Comparison of ENCODE assay signal across 9 cellular contexts in genomic region chr7:2640858-2641257, GRCh38. TPM values are rescaled to one million over a fixed set of nuclear protein-coding genes. Genes with fewer than 3 reads are reported as not detected.
DNase-seq lines count a peak whose midpoint lies in the region; ATAC-seq and TF ChIP-seq lines count a peak whose summit lies in the region.
"Had no signal": no experiment of that assay in that cellular context is flagged by ENCODE, and none has a peak within 500 bp of the region (broad histone marks: within the 10 kb centered on the region; RNA-seq: fewer than 3 reads in every experiment).

No MANE protein-coding gene starts in this region.

- H3K9ac ChIP-seq in duodenal mucosa (ENCODE audit: low read depth in 1 of 2, low read length in 2 of 2) (peak overlapping the region in 1 of 2 donors; percentile 4), muscle layer of colon (ENCODE audit: low read length) (no peak overlapping the region)

- no peak overlapping the region for H3K27ac Mint-ChIP-seq in glutamatergic neuron (ENCODE audit: unreplicated experiment)

- H3K4me3 ChIP-seq in OCI-LY7 (ENCODE audit: low read depth, low read length, poor library complexity, severe bottlenecking) (peak overlapping the region; percentile 21), duodenal mucosa (ENCODE audit: low read depth in 1 of 2, low read length in 2 of 2) (no peak overlapping the region), muscle layer of colon (ENCODE audit: low read depth in 1 of 2, low read length in 2 of 2) (peak overlapping the region in 1 of 2 donors; percentile 49), transverse colon (no peak overlapping the region)

- intact Hi-C loops in OCI-LY7 (cut with micrococcal nuclease; ENCODE audit: unreplicated experiment) (no loop called here), transverse colon (cut with DNase I; ENCODE audit: low total_unique reads) (no loop called here)

- H3K27me3 ChIP-seq in duodenal mucosa (ENCODE audit: control insufficient read depth in 1 of 2, insufficient read depth in 2 of 2, low read length in 2 of 2) (no peaks in the 10 kb centered on the region), muscle layer of colon (ENCODE audit: control insufficient read depth in 1 of 2, insufficient read depth in 2 of 2, low read length in 2 of 2) (no peaks in the 10 kb centered on the region), transverse colon (no peaks in the 10 kb centered on the region)

- peak overlapping the region; percentile 72 for H3K4me2 ChIP-seq in OCI-LY7 (ENCODE audit: low read length)

- no TSS peak for BruUV-seq in OCI-LY7 (replicated peaks; lab: Mats Ljungman, UMichigan)

- no peak for TF ChIP-seq EP300 in transverse colon (IDR thresholded peaks at IDR 0.05; ENCODE audit: low read depth)

- H3K27ac ChIP-seq in OCI-LY7 (ENCODE audit: low read depth, low read length, poor library complexity, severe bottlenecking) (peak overlapping the region; percentile 50), duodenal mucosa (ENCODE audit: low read depth, low read length) (peak overlapping the region; percentile 56), muscle layer of colon (ENCODE audit: low read depth, low read length) (peak overlapping the region; percentile 35), transverse colon (peak overlapping the region; percentile 72 to 82 (median 72))

- H3K4me1 ChIP-seq in OCI-LY7 (ENCODE audit: insufficient read depth, low read length, poor library complexity, severe bottlenecking) (peaks cover 63% of the 10 kb centered on the region), duodenal mucosa (ENCODE audit: control insufficient read depth in 1 of 2, insufficient read depth in 2 of 2, low read length in 2 of 2) (peaks cover 20 to 37% of the 10 kb centered on the region in 2 donors), muscle layer of colon (ENCODE audit: insufficient read depth, low read length) (peaks cover 43% of the 10 kb centered on the region), transverse colon (peaks cover 18 to 57% (median 38%) of the 10 kb centered on the region in 4 donors)

- peak overlapping the region; percentile 43; the same call in 1 of the 2 replicates for H2AFZ ChIP-seq in OCI-LY7 (ENCODE audit: low read length)

- DNase-seq in OCI-LY7 (ENCODE audit: low spot score) (no peak), transverse colon (no peak), GF-D8 (lab: John Stamatoyannopoulos, UW) (no peak), glutamatergic neuron (no peak), AG08395 (ENCODE audit: low spot score) (no peak)
- DNase-seq: NCI-H1930 had no signal

- no peaks in the 10 kb centered on the region for H3K9me2 ChIP-seq in OCI-LY7 (ENCODE audit: insufficient read depth, low read length)

- CTCF ChIA-PET in OCI-LY7 (lab: Charles Lee; ENCODE audit: unreplicated experiment) = no interaction called here

- TF ChIP-seq POLR2A in transverse colon (IDR thresholded peaks at IDR 0.05) = no peak

- no peaks in the 10 kb centered on the region for H3K36me3 Mint-ChIP-seq in glutamatergic neuron (ENCODE audit: unreplicated experiment)

- peaks cover 18% of the 10 kb centered on the region for H3K4me1 Mint-ChIP-seq in glutamatergic neuron (ENCODE audit: low read depth, unreplicated experiment)

- 100% methylated on average over 1 of the region's 8 CpGs; no CpG with 5 or more reads in 1 of the 2 donors for WGBS in transverse colon (ENCODE audit: low coverage in 1 of 2), 2 donors

- no peaks in the 10 kb centered on the region for H3K79me2 ChIP-seq in OCI-LY7 (ENCODE audit: insufficient read depth, low read depth, low read length)

- H3K9me3 ChIP-seq in OCI-LY7 (ENCODE audit: low read length) = no peaks in the 10 kb centered on the region
- no peaks in the 10 kb centered on the region for H3K9me3 ChIP-seq in duodenal mucosa (ENCODE audit: control insufficient read depth in 1 of 2, low read length in 2 of 2)
- H3K9me3 ChIP-seq in muscle layer of colon (ENCODE audit: low read length) = no peaks in the 10 kb centered on the region
- H3K9me3 ChIP-seq in transverse colon = no peaks in the 10 kb centered on the region

- ATAC-seq in GM19467 (IDR thresholded peaks at IDR 0.05; ENCODE audit: unreplicated experiment) = no peak

- in situ Hi-C loops in transverse colon (cut with MboI; ENCODE audit: low pct_ligation_motif_present in 1 of 4, low pct_unique_long_range_greater_than_20kb in 1 of 4, low sequenced_read_pairs in 3 of 4) = no loop called here

- H3K9me3 Mint-ChIP-seq in glutamatergic neuron (ENCODE audit: unreplicated experiment) = peaks cover 3% of the 10 kb centered on the region

- POLR2A ChIA-PET in OCI-LY7 (lab: Charles Lee) = no interaction called here

- no peak for TF ChIP-seq CTCF in OCI-LY7 (conservative IDR thresholded peaks at IDR 0.05; ENCODE audit: low read length)
- TF ChIP-seq CTCF in transverse colon (IDR thresholded peaks at IDR 0.05) = no peak
- no peak for TF ChIP-seq CTCF in glutamatergic neuron (IDR thresholded peaks at IDR 0.05; ENCODE audit: partially characterized antibody, unreplicated experiment)

- no peak overlapping the region for H3K4me3 Mint-ChIP-seq in glutamatergic neuron (ENCODE audit: unreplicated experiment)

- peaks cover 3% of the 10 kb centered on the region for H3K27me3 Mint-ChIP-seq in glutamatergic neuron (ENCODE audit: unreplicated experiment)

- no peaks in the 10 kb centered on the region for H4K20me1 ChIP-seq in OCI-LY7 (ENCODE audit: insufficient read depth, low read length)

- no peaks in the 10 kb centered on the region for H3K36me3 ChIP-seq in OCI-LY7 (ENCODE audit: insufficient read depth, low read length)
- no peaks in the 10 kb centered on the region for H3K36me3 ChIP-seq in duodenal mucosa (ENCODE audit: control insufficient read depth in 1 of 2, insufficient read depth in 2 of 2, low read length in 2 of 2)
- no peaks in the 10 kb centered on the region for H3K36me3 ChIP-seq in muscle layer of colon (ENCODE audit: insufficient read depth, low read length)
- H3K36me3 ChIP-seq in transverse colon = no peaks in the 10 kb centered on the region

RNA-seq across cellular contexts. Expression of gene TTYH3, which starts 9.1 kb away (rescaled TPM):
- total RNA-seq in OCI-LY7 (2014; rRNA removed; shearing (Covaris generic)) = 17.9 and 23.8 TPM in 2 replicates
- total RNA-seq in OCI-LY7 (2022) (54.8 and 63.6 TPM in 2 replicates), transverse colon (10 to 100 TPM; 11.2 to 43.6 (median 23.0) TPM), glutamatergic neuron (ENCODE audit: unreplicated experiment) (324 TPM)

RNA-seq across cellular contexts. Expression of gene AMZ1, which starts 47.1 kb away (rescaled TPM):
- 1.4 and 1.7 TPM in 2 replicates for total RNA-seq in OCI-LY7 (2014; rRNA removed; shearing (Covaris generic))
- 2.7 and 2.9 TPM in 2 replicates for total RNA-seq in OCI-LY7 (2022)
- under 1 TPM in 1 of 4 donors, not detected in 3; 0.64 TPM for total RNA-seq in transverse colon
- total RNA-seq in glutamatergic neuron (ENCODE audit: unreplicated experiment) = 0.15 TPM
